12 cellular contexts compared by ENCODE assay signal in genomic region chr1:221761354-221762002, GRCh38. TPM values are rescaled to one million over a fixed set of nuclear protein-coding genes. Genes with fewer than 3 reads are reported as not detected.
A peak's percentile ranks its signal among the peaks of the same experiment; 100 is the strongest.
DNase-seq lines count a peak whose midpoint lies in the region; ATAC-seq, FAIRE-seq and TF ChIP-seq lines count a peak whose summit lies in the region.
"Had no signal": no experiment of that assay in that cellular context is flagged by ENCODE, and none has a peak within 500 bp of the region (broad histone marks: within the 10 kb centered on the region; RNA-seq: fewer than 3 reads in every experiment).

No MANE protein-coding gene starts in this region.

- intact Hi-C loops in endothelial cell of umbilical vein (cut with micrococcal nuclease), result loop anchor here (1.0 to 5.0 kb wide), 3 partner anchors 19 to 884 kb away; partner anchors contain the start of genes DUSP10 and HLX
- intact Hi-C loops in PC-9 (cut with micrococcal nuclease; ENCODE audit: unreplicated experiment), result no loop called here

- peak; percentile 58 for ATAC-seq in GM18873 (IDR thresholded peaks at IDR 0.05; ENCODE audit: low FRiP score, unreplicated experiment)
- peak; percentile 76 for ATAC-seq in GM21529 (IDR thresholded peaks at IDR 0.05; ENCODE audit: unreplicated experiment)
- peak; percentile 68 for ATAC-seq in HG03135 (IDR thresholded peaks at IDR 0.05; ENCODE audit: unreplicated experiment)

- peak overlapping the region; percentile 52 for H3K27ac ChIP-seq in endothelial cell of umbilical vein (ENCODE audit: insufficient read depth, low read depth, low read length)
- no peak overlapping the region for H3K27ac ChIP-seq in PC-9
- H3K27ac ChIP-seq: adrenal gland, thoracic aorta had no signal

- H3K27me3 ChIP-seq in endothelial cell of umbilical vein (ENCODE audit: control insufficient read depth in 2 of 2, insufficient read depth in 2 of 2, low read length in 2 of 2), result no peaks in the 10 kb centered on the region
- no peaks in the 10 kb centered on the region for H3K27me3 ChIP-seq in PC-9 (ENCODE audit: insufficient read depth, low read depth)
- H3K27me3 ChIP-seq: adrenal gland had no signal

- H3K79me2 ChIP-seq in endothelial cell of umbilical vein (ENCODE audit: control insufficient read depth, insufficient read depth, low read length) (no peaks in the 10 kb centered on the region), PC-9 (ENCODE audit: low read depth) (no peaks in the 10 kb centered on the region)

- no TSS peak for BruUV-seq in endothelial cell of umbilical vein (replicated peaks; lab: Mats Ljungman, UMichigan)
- no TSS peak for BruUV-seq in PC-9 (replicated peaks; lab: Mats Ljungman, UMichigan)

- no peaks in the 10 kb centered on the region for H3F3A ChIP-seq in PC-9 (ENCODE audit: insufficient read depth, low read depth)

- H3K4me3 ChIP-seq in endothelial cell of umbilical vein (replicated peaks in 1 of 3; ENCODE audit: insufficient read depth in 1 of 3, low read depth in 1 of 3, low read length in 3 of 3) (no peak overlapping the region), PC-9 (no peak overlapping the region)
- H3K4me3 ChIP-seq: adrenal gland, thoracic aorta had no signal

- DNase-seq in endothelial cell of umbilical vein (ENCODE audit: low read depth, low spot score), result no peak
- no peak for DNase-seq in DMS53 treated with DMSO at 0.1 percent for 48 hours (lab: John Stamatoyannopoulos, UW; ENCODE audit: unreplicated experiment)
- no peak for DNase-seq in PC-9
- no peak for DNase-seq in erythroblast (lab: John Stamatoyannopoulos, UW)
- DNase-seq in EL, result no peak
- DNase-seq: HFFc6, NCI-H146 had no signal

- FAIRE-seq in endothelial cell of umbilical vein (lab: Jason Lieb, UNC), result no peak

- no peak for TF ChIP-seq POLR2A in endothelial cell of umbilical vein (IDR thresholded peaks at IDR 0.05; ENCODE audit: low read depth, low read length)
- TF ChIP-seq POLR2A in erythroblast (IDR thresholded peaks at IDR 0.05; ENCODE audit: low read length), result no peak

- no peaks in the 10 kb centered on the region; the same call in 1 of the 2 replicates for H3K9me2 ChIP-seq in PC-9 (ENCODE audit: insufficient read depth)

- peak overlapping the region; percentile 1 for H2AFZ ChIP-seq in endothelial cell of umbilical vein (ENCODE audit: low read depth, low read length)
- H2AFZ ChIP-seq in PC-9, result no peak overlapping the region

- POLR2A ChIA-PET in endothelial cell of umbilical vein (lab: Charles Lee), result interaction anchor here (0.7 kb wide), 1 partner anchor 13 kb away, joined by 3 read pairs; no protein-coding TSS in a partner anchor
- POLR2A ChIA-PET in PC-9 (lab: Charles Lee; ENCODE audit: unreplicated experiment), result no interaction called here

- no peaks in the 10 kb centered on the region for H3K9me1 ChIP-seq in endothelial cell of umbilical vein (replicated peaks; ENCODE audit: control insufficient read depth, extremely low read depth, insufficient read depth, low read length)

- dilution Hi-C loops in endothelial cell of umbilical vein (cut with MboI; ENCODE audit: extremely low pct_ligation_motif_present, low sequenced_read_pairs), result no loop called here

- no peaks in the 10 kb centered on the region for H3K9me3 ChIP-seq in endothelial cell of umbilical vein (replicated peaks; ENCODE audit: control insufficient read depth, insufficient read depth, low read length)
- H3K9me3 ChIP-seq in PC-9 (ENCODE audit: insufficient read depth, low read depth), result 0 out of 2 replicates have a peak, but pooled peaks cover 3% of the 10 kb centered on the region
- H3K9me3 ChIP-seq: adrenal gland, thoracic aorta had no signal

- H3K4me1 ChIP-seq in endothelial cell of umbilical vein (ENCODE audit: control insufficient read depth, extremely low read depth, insufficient read depth, low read length) (peaks cover 60% of the 10 kb centered on the region), PC-9 (replicated peaks; ENCODE audit: insufficient read depth) (peaks cover 10% of the 10 kb centered on the region; the same call in 1 of the 2 replicates)

- no peaks in the 10 kb centered on the region for H3K36me3 ChIP-seq in endothelial cell of umbilical vein (ENCODE audit: control insufficient read depth in 2 of 2, extremely low read depth in 1 of 2, insufficient read depth in 2 of 2, low read length in 2 of 2)
- no peaks in the 10 kb centered on the region for H3K36me3 ChIP-seq in PC-9 (ENCODE audit: low read depth)
- H3K36me3 ChIP-seq: adrenal gland, thoracic aorta had no signal

- H3K9ac ChIP-seq in endothelial cell of umbilical vein (replicated peaks; ENCODE audit: extremely low read depth, insufficient read depth, low read length), result no peak overlapping the region

- CTCF ChIA-PET in endothelial cell of umbilical vein (lab: Charles Lee), result interaction anchor here (0.7 to 2.0 kb wide), 3 partner anchors 19 to 84 kb away, joined by 3 to 13 read pairs (median 3); partner anchors contain the start of gene DUSP10
- CTCF ChIA-PET in PC-9 (lab: Charles Lee), result no interaction called here

- H4K20me1 ChIP-seq in endothelial cell of umbilical vein (replicated peaks; ENCODE audit: control insufficient read depth, extremely low read depth, insufficient read depth, low read length), result no peaks in the 10 kb centered on the region
- no peaks in the 10 kb centered on the region for H4K20me1 ChIP-seq in PC-9 (ENCODE audit: insufficient read depth)

- TF ChIP-seq CTCF in endothelial cell of umbilical vein (IDR thresholded peaks at IDR 0.05; ENCODE audit: extremely low read depth in 1 of 2, insufficient read depth in 1 of 2, low read depth in 1 of 2, low read length in 2 of 2) (no peak), PC-9 (conservative IDR thresholded peaks at IDR 0.05) (no peak)

- H3K4me2 ChIP-seq in endothelial cell of umbilical vein (ENCODE audit: insufficient read depth, low read length) (peak overlapping the region; percentile 74), PC-9 (no peak overlapping the region)

TF ChIP-seq in endothelial cell of umbilical vein, 7 proteins besides CTCF, POLR2A, EP300 and RAD21:
- TF ChIP-seq EZH2 (IDR thresholded peaks at IDR 0.05; ENCODE audit: borderline replicate concordance, low read depth, low read length, severe bottlenecking) (no peak), GATA2 (IDR thresholded peaks at IDR 0.05; ENCODE audit: insufficient read depth, insufficient read length, low read depth, low read length) (no peak), POLR2AphosphoS5 (IDR thresholded peaks at IDR 0.05; ENCODE audit: insufficient read depth, low read depth, low read length) (no peak), FOS (IDR thresholded peaks at IDR 0.05; ENCODE audit: borderline replicate concordance, insufficient read depth, low read length) (no peak), MYC (IDR thresholded peaks at IDR 0.05; ENCODE audit: low read depth, low read length) (no peak), JUN (IDR thresholded peaks at IDR 0.05; ENCODE audit: borderline replicate concordance, insufficient read depth, insufficient read length, low read depth) (no peak), MAX (IDR thresholded peaks at IDR 0.05; ENCODE audit: insufficient read depth, insufficient read length) (no peak)

RNA-seq across cellular contexts. Expression of gene DUSP10, which starts 19.6 kb away (rescaled TPM):
- total RNA-seq in endothelial cell of umbilical vein (1.6 and 1.9 TPM in 2 replicates), PC-9 (2021) (7.0 and 8.7 TPM in 2 replicates)
- 1.1 and 1.6 TPM in 2 replicates for polyA plus RNA-seq in endothelial cell of umbilical vein
- 1.4 and 1.5 TPM in 2 replicates for polyA plus RNA-seq in endothelial cell of umbilical vein (2011; cell fraction: cytosol; rRNA removed)
- polyA plus RNA-seq in endothelial cell of umbilical vein (2011; cell fraction: nucleus; rRNA removed), result 4.2 and 4.4 TPM in 2 replicates
- 0.64 and 0.82 TPM in 2 replicates for polyA plus RNA-seq in endothelial cell of umbilical vein (2012)
- polyA minus RNA-seq in endothelial cell of umbilical vein, result 1.9 and 3.4 TPM in 2 replicates
- polyA minus RNA-seq in endothelial cell of umbilical vein (2011; cell fraction: cytosol; rRNA and poly(A)+ RNA removed), result 3.2 TPM
- 8.3 and 8.6 TPM in 2 replicates for polyA minus RNA-seq in endothelial cell of umbilical vein (2011; cell fraction: nucleus; rRNA and poly(A)+ RNA removed)
